24 cellular contexts compared by ENCODE assay signal in genomic region chr9:26880262-26880661, GRCh38. TPM values are rescaled to one million over a fixed set of nuclear protein-coding genes. Genes with fewer than 3 reads are reported as not detected.
A peak's percentile ranks its signal among the peaks of the same experiment; 100 is the strongest.
DNase-seq lines count a peak whose midpoint lies in the region; ATAC-seq, FAIRE-seq and TF ChIP-seq lines count a peak whose summit lies in the region.
"Had no signal": no experiment of that assay in that cellular context is flagged by ENCODE, and none has a peak within 500 bp of the region (broad histone marks: within the 10 kb centered on the region; RNA-seq: fewer than 3 reads in every experiment).

No MANE protein-coding gene starts in this region.

- no peak overlapping the region for H2BK120ac ChIP-seq in mesendoderm (ENCODE audit: low read depth, low read length)

- H4K8ac ChIP-seq in mesendoderm (ENCODE audit: low read depth, low read length), result no peak overlapping the region

- H3K18ac ChIP-seq in mesendoderm (ENCODE audit: low read length), result no peak overlapping the region

- TF ChIP-seq EP300 in HepG2 (IDR thresholded peaks at IDR 0.05; ENCODE audit: low read depth in 2 of 2, low read length in 2 of 2), result no peak
- TF ChIP-seq EP300 in HepG2 (CRISPR knock-in tag; IDR thresholded peaks at IDR 0.05; ENCODE audit: borderline replicate concordance), result no peak
- TF ChIP-seq EP300 in GM12878 (IDR thresholded peaks at IDR 0.05; ENCODE audit: borderline replicate concordance in 1 of 2, control insufficient read depth in 1 of 2, low read depth in 2 of 2, low read length in 2 of 2), result no peak

- 100% methylated on average over 4 of the region's 4 CpGs for WGBS in HepG2 (ENCODE audit: low lambda C conversion rate)
- WGBS in right lobe of liver (ENCODE audit: insufficient coverage, low coverage, low lambda C conversion rate, missing lambda C conversion rate), result 95% methylated on average over 4 of the region's 4 CpGs
- 97% methylated on average over 4 of the region's 4 CpGs for WGBS in GM12878 (ENCODE audit: insufficient coverage, insufficient replicate concordance, low lambda C conversion rate, missing lambda C conversion rate)
- WGBS in mesendoderm (ENCODE audit: extremely low coverage, insufficient coverage, low lambda C conversion rate), result no CpG with 5 or more reads among the region's 4 CpGs

- SMC1A ChIA-PET in GM12878 (lab: Charles Lee; ENCODE audit: uncharacterized antibody, unreplicated experiment), result no interaction called here

- BruUV-seq in HepG2 (replicated peaks; lab: Mats Ljungman, UMichigan) (no TSS peak), GM12878 (replicated peaks; lab: Mats Ljungman, UMichigan) (no TSS peak)

- no peak overlapping the region for H3K9ac ChIP-seq in HepG2 (ENCODE audit: insufficient read depth, low read depth, low read length)
- H3K9ac ChIP-seq in GM12878 (ENCODE audit: control insufficient read depth, insufficient read depth, low read length), result no peak overlapping the region
- no peak overlapping the region for H3K9ac ChIP-seq in kidney (ENCODE audit: low read length in 2 of 2)
- no peak overlapping the region for H3K9ac ChIP-seq in MM.1S (ENCODE audit: low read length)
- no peak overlapping the region for H3K9ac ChIP-seq in mesendoderm (ENCODE audit: low read length)
- H3K9ac ChIP-seq: BLaER1 treated with 17β-estradiol and CSF1 and Interleukin-3, amounts not matched to agents 10 nM and 100 nM had no signal

- RAD21 ChIA-PET in GM12878 (lab: Charles Lee; ENCODE audit: unreplicated experiment), result no interaction called here

- TF ChIP-seq POLR2A in HepG2 (IDR thresholded peaks at IDR 0.05; ENCODE audit: insufficient read depth in 1 of 2, low read depth in 2 of 2, low read length in 2 of 2), result no peak
- no peak for TF ChIP-seq POLR2A in right lobe of liver (IDR thresholded peaks at IDR 0.05)
- 0 out of 2 replicates have a peak, but pooled peaks have one; percentile 16 for TF ChIP-seq POLR2A in GM12878 (IDR thresholded peaks at IDR 0.05; ENCODE audit: low read depth, low read length)

- ATAC-seq in HepG2 (peak; percentile 80), right lobe of liver (no peak), GM12878 (0 out of 3 replicates have a peak, but pooled peaks have one; percentile 25), mucosa of descending colon (peak; percentile 37), T-helper 17 cell (no peak)
- ATAC-seq: CD8-positive, alpha-beta T cell had no signal

- DNase-seq in HepG2 (ENCODE audit: low spot score) (no peak), right lobe of liver (no peak), GM12878 (ENCODE audit: low read depth, low spot score) (no peak), kidney (no peak), mucosa of descending colon (no peak), MM.1S (no peak), T-helper 17 cell (no peak), mesendoderm (no peak)
- DNase-seq: AML-193; Caco-2; Calu3; CD4-positive, alpha-beta T cell; CD8-positive, alpha-beta T cell; DMS79 treated with DMSO at 0.1 percent for 48 hours; EL; GDM1 had no signal

- no peak overlapping the region for H3K4ac ChIP-seq in mesendoderm (ENCODE audit: low read depth, low read length)

- H4K20me1 ChIP-seq in HepG2 (ENCODE audit: insufficient read depth, low read length), result no peaks in the 10 kb centered on the region
- no peaks in the 10 kb centered on the region for H4K20me1 ChIP-seq in GM12878 (ENCODE audit: control insufficient read depth, insufficient read depth)
- H4K20me1 ChIP-seq in MM.1S (ENCODE audit: insufficient read depth, low read length), result no peaks in the 10 kb centered on the region
- H4K20me1 ChIP-seq: BLaER1 treated with 17β-estradiol and CSF1 and Interleukin-3, amounts not matched to agents 10 nM and 100 nM had no signal

- H3K27ac Mint-ChIP-seq in T-helper 17 cell, result no peak overlapping the region
- H3K27ac Mint-ChIP-seq: B cell; CD4-positive, alpha-beta T cell; CD8-positive, alpha-beta T cell had no signal

- H3K27ac ChIP-seq in HepG2 (ENCODE audit: extremely low read length, insufficient read depth, low read length) (no peak overlapping the region), right lobe of liver (no peak overlapping the region), GM12878 (ENCODE audit: control insufficient read depth, insufficient read depth) (no peak overlapping the region), kidney (ENCODE audit: low read depth in 2 of 2, low read length in 2 of 2) (no peak overlapping the region), MM.1S (ENCODE audit: low read length) (no peak overlapping the region), mesendoderm (ENCODE audit: low read depth, low read length) (no peak overlapping the region)
- H3K27ac ChIP-seq: 22Rv1; A549; BLaER1 treated with 17β-estradiol and CSF1 and Interleukin-3, amounts not matched to agents 10 nM and 100 nM; C4-2B had no signal

- H3K9me2 ChIP-seq in MM.1S (replicated peaks; ENCODE audit: insufficient read depth, low read length), result no peaks in the 10 kb centered on the region

- POLR2A ChIA-PET in HepG2 (lab: Yijun Ruan, JAX) (no interaction called here), GM12878 (lab: Charles Lee) (no interaction called here)

- H3F3A ChIP-seq in MM.1S (ENCODE audit: insufficient read depth, low read length), result no peaks in the 10 kb centered on the region

- in situ Hi-C loops in HepG2 (cut with HindIII; ENCODE audit: extremely low pct_ligation_motif_present, low pct_unique_long_range_greater_than_20kb) (no loop called here), GM12878 (cut with MboI) (no loop called here)

- no peaks in the 10 kb centered on the region for H3K27me3 Mint-ChIP-seq in T-helper 17 cell
- H3K27me3 Mint-ChIP-seq: B cell; CD4-positive, alpha-beta T cell had no signal

- H3K36me3 Mint-ChIP-seq in T-helper 17 cell (ENCODE audit: low read depth), result peaks cover 13% of the 10 kb centered on the region

- H3K4me1 Mint-ChIP-seq in T-helper 17 cell, result no peaks in the 10 kb centered on the region
- H3K4me1 Mint-ChIP-seq: B cell had no signal

- no peak for TF ChIP-seq RAD21 in HepG2 (CRISPR knock-in tag; IDR thresholded peaks at IDR 0.05)
- no peak for TF ChIP-seq RAD21 in GM12878 (IDR thresholded peaks at IDR 0.05; ENCODE audit: insufficient read depth, low read depth, low read length)

- no peaks in the 10 kb centered on the region for H3K27me3 ChIP-seq in HepG2 (ENCODE audit: control insufficient read depth in 1 of 2, insufficient read depth in 2 of 2, low read length in 2 of 2)
- no peaks in the 10 kb centered on the region for H3K27me3 ChIP-seq in right lobe of liver
- no peaks in the 10 kb centered on the region for H3K27me3 ChIP-seq in GM12878 (replicated peaks in 1 of 2; ENCODE audit: control insufficient read depth in 2 of 2, insufficient read depth in 2 of 2, low read length in 1 of 2)
- H3K27me3 ChIP-seq in MM.1S (replicated peaks; ENCODE audit: insufficient read depth, low read length), result no peaks in the 10 kb centered on the region
- H3K27me3 ChIP-seq in mesendoderm (ENCODE audit: insufficient read depth, low read length, poor library complexity), result no peaks in the 10 kb centered on the region
- H3K27me3 ChIP-seq: BLaER1 treated with 17β-estradiol and CSF1 and Interleukin-3, amounts not matched to agents 10 nM and 100 nM had no signal

- intact Hi-C loops in HepG2 (cut with micrococcal nuclease; ENCODE audit: unreplicated experiment) (no loop called here), right lobe of liver (cut with DNase I) (no loop called here), GM12878 (cut with micrococcal nuclease; ENCODE audit: unreplicated experiment) (no loop called here), kidney (cut with DNase I) (no loop called here), mucosa of descending colon (cut with DNase I, micrococcal nuclease) (no loop called here)

- no peak overlapping the region for H3K23ac ChIP-seq in mesendoderm (ENCODE audit: low read length)

- no peak overlapping the region for H3K4me3 Mint-ChIP-seq in T-helper 17 cell
- H3K4me3 Mint-ChIP-seq: B cell; CD4-positive, alpha-beta T cell; CD8-positive, alpha-beta T cell had no signal

- H2BK15ac ChIP-seq in mesendoderm (replicated peaks; ENCODE audit: low read depth), result no peak overlapping the region

- H2AFZ ChIP-seq in HepG2 (ENCODE audit: low read length), result no peak overlapping the region
- H2AFZ ChIP-seq in GM12878 (ENCODE audit: control insufficient read depth, low read depth, low read length), result no peak overlapping the region
- no peak overlapping the region for H2AFZ ChIP-seq in MM.1S (ENCODE audit: low read length)

- H2BK5ac ChIP-seq in mesendoderm (ENCODE audit: low read length), result no peak overlapping the region

- no peak overlapping the region for H4K5ac ChIP-seq in mesendoderm (ENCODE audit: low read length)

- FAIRE-seq in HepG2 (lab: Jason Lieb, UNC), result no peak
- no peak for FAIRE-seq in GM12878 (lab: Jason Lieb, UNC)
- no peak for FAIRE-seq in kidney (lab: Jason Lieb, UNC)
- FAIRE-seq: A549, D721Med, GM12891, GM19239 had no signal

- H3K79me1 ChIP-seq in mesendoderm (ENCODE audit: low read length), result no peaks in the 10 kb centered on the region

- H3K4me1 ChIP-seq in HepG2 (ENCODE audit: insufficient read depth, low read length) (no peaks in the 10 kb centered on the region), right lobe of liver (no peaks in the 10 kb centered on the region), GM12878 (ENCODE audit: control insufficient read depth, insufficient read depth, low read length) (no peaks in the 10 kb centered on the region), kidney (ENCODE audit: control insufficient read depth in 1 of 2, insufficient read depth in 1 of 2, low read depth in 1 of 2, low read length in 2 of 2) (no peaks in the 10 kb centered on the region), mucosa of descending colon (ENCODE audit: low read depth) (no peaks in the 10 kb centered on the region), MM.1S (ENCODE audit: low read length) (no peaks in the 10 kb centered on the region), mesendoderm (ENCODE audit: control insufficient read depth, low read depth, low read length) (no peaks in the 10 kb centered on the region)
- H3K4me1 ChIP-seq: A549; BLaER1 treated with 17β-estradiol and CSF1 and Interleukin-3, amounts not matched to agents 10 nM and 100 nM; Caco-2 had no signal

- CTCF ChIA-PET in HepG2 (lab: Yijun Ruan, JAX; ENCODE audit: low intra/inter-chr PET ratio, low total read pairs), result no interaction called here
- CTCF ChIA-PET in GM12878 (lab: Yijun Ruan, JAX), result no interaction called here

- H3K79me2 ChIP-seq in HepG2 (ENCODE audit: insufficient read depth, low read length) (no peaks in the 10 kb centered on the region), GM12878 (ENCODE audit: control insufficient read depth, insufficient read depth, low read length) (no peaks in the 10 kb centered on the region), MM.1S (ENCODE audit: low read length) (no peaks in the 10 kb centered on the region), mesendoderm (ENCODE audit: control insufficient read depth, insufficient read depth, low read length) (no peaks in the 10 kb centered on the region)

- TF ChIP-seq CTCF in HepG2 (CRISPR knock-in tag; IDR thresholded peaks at IDR 0.05), result no peak
- no peak for TF ChIP-seq CTCF in right lobe of liver (IDR thresholded peaks at IDR 0.05)
- TF ChIP-seq CTCF in GM12878 (IDR thresholded peaks at IDR 0.05 in 2 of 3, conservative IDR thresholded peaks at IDR 0.05 in 1 of 3; ENCODE audit: control insufficient read depth in 2 of 3, extremely low read depth in 1 of 3, insufficient read depth in 1 of 3, low read depth in 3 of 3, low read length in 3 of 3), result no peak
- TF ChIP-seq CTCF in kidney (IDR thresholded peaks at IDR 0.05; ENCODE audit: borderline replicate concordance, extremely low read depth, insufficient read depth), result peak; percentile 3
- no peak for TF ChIP-seq CTCF in mucosa of descending colon (IDR thresholded peaks at IDR 0.05)
- TF ChIP-seq CTCF in MM.1S (IDR thresholded peaks at IDR 0.05; ENCODE audit: low read length), result no peak

- H2AK5ac ChIP-seq in mesendoderm (ENCODE audit: low read length), result no peak overlapping the region

- H3K9me3 ChIP-seq in HepG2 (ENCODE audit: low read length) (peaks cover 13% of the 10 kb centered on the region; the same call in 1 of the 2 replicates), right lobe of liver (no peaks in the 10 kb centered on the region), GM12878 (replicated peaks; ENCODE audit: control insufficient read depth, insufficient read depth, low read length) (peaks cover 10% of the 10 kb centered on the region; the same call in 2 of the 3 replicates), kidney (ENCODE audit: control insufficient read depth in 1 of 2, low read length in 2 of 2) (peaks cover 0 to 4% of the 10 kb centered on the region in 2 donors), mucosa of descending colon (peaks cover 5% of the 10 kb centered on the region), MM.1S (replicated peaks; ENCODE audit: insufficient read depth, low read length) (no peaks in the 10 kb centered on the region), T-helper 17 cell (ENCODE audit: control insufficient read depth, low read length, poor library complexity, severe bottlenecking) (no peaks in the 10 kb centered on the region)
- H3K9me3 ChIP-seq: Caco-2 had no signal

- no peak overlapping the region for H3K56ac ChIP-seq in mesendoderm (ENCODE audit: low read length)

- H3K4me2 ChIP-seq in HepG2 (ENCODE audit: low read depth, low read length), result no peak overlapping the region
- no peak overlapping the region for H3K4me2 ChIP-seq in GM12878 (ENCODE audit: control insufficient read depth, insufficient read depth)
- H3K4me2 ChIP-seq in MM.1S (ENCODE audit: low read depth, low read length), result no peak overlapping the region
- H3K4me2 ChIP-seq in mesendoderm (ENCODE audit: low read length), result no peak overlapping the region
- H3K4me2 ChIP-seq: A549; BLaER1 treated with 17β-estradiol and CSF1 and Interleukin-3, amounts not matched to agents 10 nM and 100 nM had no signal

- H3K36me3 ChIP-seq in HepG2 (replicated peaks in 1 of 2; ENCODE audit: control insufficient read depth in 1 of 2, insufficient read depth in 2 of 2, low read length in 2 of 2), result peaks cover 7 to 44% of the 10 kb centered on the region in 2 experiments
- peaks cover 0 to 19% (median 1%) of the 10 kb centered on the region in 4 donors for H3K36me3 ChIP-seq in right lobe of liver
- H3K36me3 ChIP-seq in GM12878 (ENCODE audit: control insufficient read depth in 2 of 2, insufficient read depth in 2 of 2, low read length in 1 of 2), result peaks cover 6 to 24% of the 10 kb centered on the region in 2 experiments; a peak in 3 of 4 replicates
- H3K36me3 ChIP-seq in kidney (ENCODE audit: control insufficient read depth in 1 of 2, insufficient read depth in 2 of 2, low read length in 2 of 2), result peaks cover 5 to 30% of the 10 kb centered on the region in 2 donors
- no peaks in the 10 kb centered on the region for H3K36me3 ChIP-seq in mucosa of descending colon (ENCODE audit: low read depth)
- H3K36me3 ChIP-seq in MM.1S (replicated peaks; ENCODE audit: insufficient read depth, low read length), result no peaks in the 10 kb centered on the region
- peaks cover 3% of the 10 kb centered on the region for H3K36me3 ChIP-seq in mesendoderm (ENCODE audit: control insufficient read depth, insufficient read depth, low read length)

- H3K4me3 ChIP-seq in HepG2 (replicated peaks in 1 of 3; ENCODE audit: insufficient read depth in 1 of 3, low read depth in 2 of 3, low read length in 3 of 3) (no peak overlapping the region), right lobe of liver (no peak overlapping the region), GM12878 (no peak overlapping the region), kidney (ENCODE audit: low read length in 2 of 2) (no peak overlapping the region), mucosa of descending colon (no peak overlapping the region), MM.1S (ENCODE audit: low read length) (no peak overlapping the region), mesendoderm (ENCODE audit: low read length) (no peak overlapping the region)
- H3K4me3 ChIP-seq: A549; BLaER1 treated with 17β-estradiol and CSF1 and Interleukin-3, amounts not matched to agents 10 nM and 100 nM had no signal

RNA-seq across cellular contexts. Expression of gene CAAP1, which starts 12.3 kb away (rescaled TPM):
- total RNA-seq in HepG2 (2016; rRNA removed; fragmentation: Illumina TruSeq; extraction: Trizol) (34.8 and 40.2 TPM in 2 replicates), right lobe of liver (10 to 100 TPM in 5 of 6 experiments, 1 to 10 TPM in 1; 9.3 to 22.8 (median 13.4) TPM), GM12878 (2014; rRNA removed) (15.6 and 21.7 TPM in 2 replicates), GM12878 (2014; rRNA removed; fragmentation: Illumina TruSeq; extraction: Trizol) (21.1 and 21.8 TPM in 2 replicates), GM12878 (2021) (19.3 and 20.3 TPM in 2 replicates), kidney (23.6 TPM), mucosa of descending colon (10 to 100 TPM; 22.2 to 34.5 (median 23.7) TPM), T-helper 17 cell (10 to 100 TPM; 11.0 to 17.7 TPM)
- total RNA-seq in HepG2 (2016; cell fraction: cytosol; rRNA removed; fragmentation: Illumina TruSeq; extraction: Trizol; ENCODE audit: low read depth), result 9.9 and 10.3 TPM in 2 replicates
- total RNA-seq in HepG2 (2016; cell fraction: insoluble cytoplasmic fraction; rRNA removed; fragmentation: Illumina TruSeq; extraction: Trizol), result 35.5 and 35.8 TPM in 2 replicates
- 11.9 and 14.0 TPM in 2 replicates for total RNA-seq in HepG2 (2016; cell fraction: membrane; rRNA removed; fragmentation: Illumina TruSeq; extraction: Trizol)
- 21.5 and 24.0 TPM in 2 replicates for total RNA-seq in HepG2 (2016; cell fraction: nucleus; rRNA removed; fragmentation: Illumina TruSeq; extraction: Trizol)
- polyA plus RNA-seq in HepG2 (2011; rRNA removed) (10.5 and 10.9 TPM in 2 replicates), GM12878 (2011; rRNA removed) (25.4 and 47.1 TPM in 2 replicates), GM12878 (2014; fragmentation: Illumina TruSeq; extraction: Trizol) (23.6 and 29.0 TPM in 2 replicates), GM12878 (2014; fragmentation: Nextera tagmentation; extraction: Ambion mirVana) (10 to 100 TPM; 11.0 to 11.9 TPM), GM12878 (2014; rRNA removed) (11.9 and 16.0 TPM in 2 replicates), GM12878 (2016; fragmentation: Nextera tagmentation; extraction: Ambion mirVana) (10 to 100 TPM; 25.0 to 27.5 TPM), kidney (ENCODE audit: insufficient read depth, low read depth, low replicate concordance) (15.2 TPM)
- 10.1 and 10.9 TPM in 2 replicates for polyA plus RNA-seq in HepG2 (2011; cell fraction: cytosol; rRNA removed)
- polyA plus RNA-seq in HepG2 (2011; cell fraction: nucleus; rRNA removed), result 11.4 and 12.3 TPM in 2 replicates
- polyA plus RNA-seq in HepG2 (2012), result 13.0 and 15.7 TPM in 2 replicates
- 1.9 and 2.2 TPM in 2 replicates for polyA plus RNA-seq in HepG2 (2016; cell fraction: cytosol; fragmentation: Illumina TruSeq; extraction: Trizol; ENCODE audit: low read depth)
- 33.8 and 34.9 TPM in 2 replicates for polyA plus RNA-seq in HepG2 (2016; cell fraction: insoluble cytoplasmic fraction; fragmentation: Illumina TruSeq; extraction: Trizol; ENCODE audit: low read depth)
- polyA plus RNA-seq in HepG2 (2016; cell fraction: membrane; fragmentation: Illumina TruSeq; extraction: Trizol; ENCODE audit: low read depth), result 7.2 and 7.7 TPM in 2 replicates
- 28.1 and 30.6 TPM in 2 replicates for polyA plus RNA-seq in HepG2 (2016; cell fraction: nucleus; fragmentation: Illumina TruSeq; extraction: Trizol; ENCODE audit: insufficient read depth, low read depth)
- 5.7 and 8.0 TPM in 2 replicates for polyA minus RNA-seq in HepG2 (2011; rRNA and poly(A)+ RNA removed; ENCODE audit: low replicate concordance)
- polyA minus RNA-seq in HepG2 (2011; cell fraction: cytosol; rRNA and poly(A)+ RNA removed), result 13.4 and 14.7 TPM in 2 replicates
- polyA minus RNA-seq in HepG2 (2011; cell fraction: nucleus; rRNA and poly(A)+ RNA removed), result 22.5 and 26.7 TPM in 2 replicates
- 42.1 and 52.4 TPM in 2 replicates for total RNA-seq in GM12878 (2013; cell fraction: nucleolus; rRNA removed)
- polyA plus RNA-seq in GM12878 (2011; ENCODE audit: low read depth), result 6.5 TPM
- polyA plus RNA-seq in GM12878 (2011; cell fraction: cytosol; rRNA removed), result 10.8 and 20.8 TPM in 2 replicates
- 11.9 and 15.8 TPM in 2 replicates for polyA plus RNA-seq in GM12878 (2011; cell fraction: nucleus; rRNA removed)
- 11.8 and 11.9 TPM in 2 replicates for polyA plus RNA-seq in GM12878 (2012)
- polyA minus RNA-seq in GM12878 (2011; rRNA and poly(A)+ RNA removed), result 5.7 and 7.8 TPM in 2 replicates
- 7.3 and 10.3 TPM in 2 replicates for polyA minus RNA-seq in GM12878 (2011; cell fraction: cytosol; rRNA and poly(A)+ RNA removed)
- polyA minus RNA-seq in GM12878 (2011; cell fraction: nucleus; rRNA and poly(A)+ RNA removed), result 12.0 and 21.2 TPM in 2 replicates
- 24.0 TPM for polyA plus RNA-seq in mesendoderm (2013, experiment 1 of 2)
- polyA plus RNA-seq in mesendoderm (2013, experiment 2 of 2), result 23.7 TPM

Comparison
In these comparisons a context has a peak if more than half of its experiments do, and no peak if none do; other contexts are left out.
1. ATAC-seq: peak in HepG2 (single experiment), GM12878 (single experiment) and mucosa of descending colon (single experiment); none in right lobe of liver (0 of 4) and T-helper 17 cell (single experiment).
2. Of the 75 proteins assayed by ChIP-seq in both HepG2 and GM12878: peak only in HepG2: none; only in GM12878: POLR2A; in both: none; in neither: 74.